ENCODE assay signal across 11 cellular contexts in the genomic region with DNA sequence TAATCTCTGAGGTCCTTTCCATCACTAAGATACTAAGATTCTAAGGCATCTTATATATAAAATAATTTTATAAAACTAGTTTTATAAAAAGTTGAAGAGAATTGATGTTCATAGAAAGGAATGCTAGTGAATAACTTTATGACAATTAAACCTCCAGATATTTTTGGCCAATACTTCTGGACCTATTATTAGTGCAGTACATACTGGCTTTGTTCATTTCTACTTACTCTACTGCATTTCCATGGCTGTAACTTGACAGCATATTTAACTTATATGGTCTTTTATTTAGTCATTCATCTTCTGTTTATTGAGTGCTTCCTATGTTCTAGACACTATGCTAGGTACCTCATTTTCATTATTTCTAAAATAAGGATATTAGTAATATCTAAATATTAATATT.
"Had no signal": no experiment of that assay in that cellular context is flagged by ENCODE, and none has a peak within 500 bp of the region (broad histone marks: within the 10 kb centered on the region; RNA-seq: fewer than 3 reads in every experiment).

No MANE protein-coding gene starts in this region.

- H3K9ac ChIP-seq: parathyroid adenoma had no signal

- H3K9me3 ChIP-seq: lower lobe of right lung, upper lobe of left lung had no signal

- H3K36me3 ChIP-seq: brain microvascular endothelial cell, lower lobe of right lung, upper lobe of left lung, WERI-Rb-1 had no signal

- H3K27me3 ChIP-seq: brain microvascular endothelial cell, upper lobe of left lung had no signal

- H3K4me1 ChIP-seq: parathyroid adenoma, upper lobe of left lung had no signal

- H3K4me3 ChIP-seq: coronary artery, lower lobe of right lung, SK-N-MC, upper lobe of left lung had no signal

- H2AFZ ChIP-seq: parathyroid adenoma had no signal

- H3K79me2 ChIP-seq: parathyroid adenoma had no signal

- DNase-seq: activated CD4-positive, alpha-beta T cell treated with anti-CD3 and anti-CD28 coated beads, Interleukin-2, amount 50 U/mL, for 4 hours; activated naive CD8-positive, alpha-beta T cell treated with anti-CD3 and anti-CD28 coated beads, Interleukin-2, amount 10 ng/mL, durations not matched to agents 7 days and 5 days; activated T-cell treated with anti-CD3 and anti-CD28 coated beads for 4 hours; brain microvascular endothelial cell; erythroblast; lower lobe of right lung; upper lobe of left lung; WERI-Rb-1 had no signal

- H3K27ac ChIP-seq: brain microvascular endothelial cell, parathyroid adenoma, SK-N-MC, upper lobe of left lung, WERI-Rb-1 had no signal
